In genomic region chr14:97902630-97903029, GRCh38 we compare ENCODE assay signal across 17 cellular contexts.
DNase-seq lines count a peak whose midpoint lies in the region; ATAC-seq, FAIRE-seq and TF ChIP-seq lines count a peak whose summit lies in the region.
"Had no signal": no experiment of that assay in that cellular context is flagged by ENCODE, and none has a peak within 500 bp of the region (broad histone marks: within the 10 kb centered on the region; RNA-seq: fewer than 3 reads in every experiment).

No MANE protein-coding gene starts in this region.

- FAIRE-seq in HepG2 (lab: Jason Lieb, UNC) (no peak), keratinocyte (lab: Jason Lieb, UNC) (peak; percentile 36)
- FAIRE-seq: H54 had no signal

- H3K36me3 ChIP-seq in HepG2 (replicated peaks in 1 of 2; ENCODE audit: control insufficient read depth in 1 of 2, insufficient read depth in 2 of 2, low read length in 2 of 2): no peaks in the 10 kb centered on the region
- H3K36me3 ChIP-seq in right lobe of liver: no peaks in the 10 kb centered on the region
- H3K36me3 ChIP-seq in mammary epithelial cell (ENCODE audit: insufficient read depth, low read length): no peaks in the 10 kb centered on the region
- H3K36me3 ChIP-seq in keratinocyte (ENCODE audit: control insufficient read depth in 2 of 2, extremely low read depth in 1 of 2, insufficient read depth in 2 of 2, low read length in 2 of 2): no peaks in the 10 kb centered on the region
- H3K36me3 ChIP-seq: BLaER1 had no signal

- no peak for ATAC-seq in HepG2
- no peak for ATAC-seq in right lobe of liver
- ATAC-seq: GM23338 had no signal

- TF ChIP-seq EP300 in HepG2 (IDR thresholded peaks at IDR 0.05; ENCODE audit: low read depth in 2 of 2, low read length in 2 of 2) (no peak), HepG2 (CRISPR knock-in tag; IDR thresholded peaks at IDR 0.05; ENCODE audit: borderline replicate concordance) (no peak)

- TF ChIP-seq CTCF in HepG2 (CRISPR knock-in tag; IDR thresholded peaks at IDR 0.05) (no peak), right lobe of liver (IDR thresholded peaks at IDR 0.05) (no peak), mammary epithelial cell (conservative IDR thresholded peaks at IDR 0.05 in 1 of 2, IDR thresholded peaks at IDR 0.05 in 1 of 2; ENCODE audit: extremely low read depth in 1 of 2, insufficient read depth in 1 of 2, low read depth in 1 of 2, low read length in 2 of 2) (no peak), keratinocyte (optimal IDR thresholded peaks at IDR 0.05 in 1 of 3, IDR thresholded peaks at IDR 0.05 in 1 of 3, conservative IDR thresholded peaks at IDR 0.05 in 1 of 3; ENCODE audit: extremely low read depth in 1 of 3, insufficient read depth in 2 of 3, low read length in 3 of 3) (no peak)

- H3K27me3 ChIP-seq in HepG2 (ENCODE audit: control insufficient read depth in 1 of 2, insufficient read depth in 2 of 2, low read length in 2 of 2): no peaks in the 10 kb centered on the region
- H3K27me3 ChIP-seq in right lobe of liver: no peaks in the 10 kb centered on the region
- H3K27me3 ChIP-seq in mammary epithelial cell (ENCODE audit: insufficient read depth, low read length): no peaks in the 10 kb centered on the region
- no peaks in the 10 kb centered on the region for H3K27me3 ChIP-seq in keratinocyte (ENCODE audit: control insufficient read depth, extremely low read depth, insufficient read depth, low read length)
- H3K27me3 ChIP-seq: BLaER1 had no signal

- H2AFZ ChIP-seq in HepG2 (ENCODE audit: low read length): no peak overlapping the region
- H2AFZ ChIP-seq in mammary epithelial cell (ENCODE audit: low read depth, low read length): no peak overlapping the region
- no peak overlapping the region for H2AFZ ChIP-seq in keratinocyte (ENCODE audit: control insufficient read depth, low read length)
- H2AFZ ChIP-seq: GM23338 had no signal

- TF ChIP-seq POLR2A in HepG2 (IDR thresholded peaks at IDR 0.05; ENCODE audit: insufficient read depth in 1 of 2, low read depth in 2 of 2, low read length in 2 of 2) (no peak), right lobe of liver (IDR thresholded peaks at IDR 0.05) (no peak)

- H3K4me1 ChIP-seq in HepG2 (ENCODE audit: insufficient read depth, low read length) (no peaks in the 10 kb centered on the region), right lobe of liver (no peaks in the 10 kb centered on the region), mammary epithelial cell (ENCODE audit: insufficient read depth, low read length) (no peaks in the 10 kb centered on the region), keratinocyte (ENCODE audit: control insufficient read depth, extremely low read depth, insufficient read depth, low read length) (peaks cover 9% of the 10 kb centered on the region)
- H3K4me1 ChIP-seq: BLaER1 had no signal

- BruUV-seq in HepG2 (replicated peaks; lab: Mats Ljungman, UMichigan) (no TSS peak), mammary epithelial cell (replicated peaks; lab: Mats Ljungman, UMichigan) (no TSS peak)

- no peaks in the 10 kb centered on the region for H4K20me1 ChIP-seq in HepG2 (ENCODE audit: insufficient read depth, low read length)
- no peaks in the 10 kb centered on the region for H4K20me1 ChIP-seq in mammary epithelial cell (ENCODE audit: insufficient read depth, low read length)
- no peaks in the 10 kb centered on the region for H4K20me1 ChIP-seq in keratinocyte (ENCODE audit: control insufficient read depth, extremely low read depth, insufficient read depth, low read length)
- H4K20me1 ChIP-seq: BLaER1 had no signal

- DNase-seq in HepG2 (ENCODE audit: low spot score) (no peak), right lobe of liver (no peak), mammary epithelial cell (peak; percentile 5), epithelial cell of prostate (ENCODE audit: low read depth, low spot score) (peak; percentile 22), keratinocyte (ENCODE audit: low read depth, low spot score) (peak; percentile 32), anterior cingulate cortex (lab: John Stamatoyannopoulos, UW) (no peak), HUDEP-2 (lab: John Stamatoyannopoulos, UW; ENCODE audit: unreplicated experiment in 76 of 76) (no peak), UCSD-AML1 (lab: John Stamatoyannopoulos, UW; ENCODE audit: unreplicated experiment) (no peak)
- DNase-seq: 8988T; CD4-positive, alpha-beta memory T cell; DMS153; DMS79 treated with DMSO at 0.1 percent for 48 hours; GF-D8; HCEC 1CT had no signal

- in situ Hi-C loops in HepG2 (cut with HindIII; ENCODE audit: extremely low pct_ligation_motif_present, low pct_unique_long_range_greater_than_20kb): no loop called here
- in situ Hi-C loops in mammary epithelial cell (cut with MboI; ENCODE audit: low sequenced_read_pairs in 2 of 2): no loop called here

- intact Hi-C loops in HepG2 (cut with micrococcal nuclease; ENCODE audit: unreplicated experiment): no loop called here
- intact Hi-C loops in right lobe of liver (cut with DNase I): no loop called here
- intact Hi-C loops in mammary epithelial cell (cut with micrococcal nuclease): no loop called here

- WGBS in HepG2 (ENCODE audit: low lambda C conversion rate): 0% methylated on average over 1 of the region's 1 CpG
- 44% methylated on average over 1 of the region's 1 CpG for WGBS in right lobe of liver (ENCODE audit: insufficient coverage, low coverage, low lambda C conversion rate, missing lambda C conversion rate)
- 71% methylated on average over 1 of the region's 1 CpG for WGBS in mammary epithelial cell (ENCODE audit: low coverage, missing lambda C conversion rate)

- dilution Hi-C loops in mammary epithelial cell (cut with HindIII; ENCODE audit: low sequenced_read_pairs) (no loop called here), keratinocyte (cut with MboI; ENCODE audit: extremely low pct_ligation_motif_present, low sequenced_read_pairs) (no loop called here)

- H3K4me3 ChIP-seq in HepG2 (replicated peaks in 1 of 3; ENCODE audit: insufficient read depth in 1 of 3, low read depth in 2 of 3, low read length in 3 of 3): no peak overlapping the region
- no peak overlapping the region for H3K4me3 ChIP-seq in right lobe of liver
- no peak overlapping the region for H3K4me3 ChIP-seq in mammary epithelial cell (replicated peaks in 1 of 3; ENCODE audit: insufficient read depth in 1 of 3, low read depth in 2 of 3, low read length in 3 of 3)
- no peak overlapping the region for H3K4me3 ChIP-seq in keratinocyte (ENCODE audit: control insufficient read depth in 2 of 3, extremely low read depth in 1 of 3, insufficient read depth in 2 of 3, low read depth in 1 of 3, low read length in 3 of 3)
- H3K4me3 ChIP-seq: BLaER1, GM23338 had no signal

- no peaks in the 10 kb centered on the region for H3K9me1 ChIP-seq in keratinocyte (ENCODE audit: control insufficient read depth, extremely low read depth, insufficient read depth, low read length)

- CTCF ChIA-PET in HepG2 (lab: Yijun Ruan, JAX; ENCODE audit: low intra/inter-chr PET ratio, low total read pairs) (no interaction called here), mammary epithelial cell (lab: Charles Lee; ENCODE audit: low non-redundant PET) (no interaction called here)

- H3K9me3 ChIP-seq in HepG2 (ENCODE audit: low read length) (peaks cover 76% of the 10 kb centered on the region), right lobe of liver (no peaks in the 10 kb centered on the region), mammary epithelial cell (replicated peaks; ENCODE audit: insufficient read depth, low read length) (peaks cover 3% of the 10 kb centered on the region), keratinocyte (ENCODE audit: control insufficient read depth, low read depth, low read length) (no peaks in the 10 kb centered on the region)
- H3K9me3 ChIP-seq: BLaER1 had no signal

- H3K27ac ChIP-seq in HepG2 (ENCODE audit: extremely low read length, insufficient read depth, low read length) (no peak overlapping the region), right lobe of liver (no peak overlapping the region), mammary epithelial cell (ENCODE audit: insufficient read depth, low read depth, low read length) (no peak overlapping the region), epithelial cell of prostate (peak overlapping the region; percentile 64), keratinocyte (ENCODE audit: control insufficient read depth, insufficient read depth, low read length) (peak overlapping the region; percentile 48)
- H3K27ac ChIP-seq: BLaER1 had no signal

- POLR2A ChIA-PET in HepG2 (lab: Yijun Ruan, JAX): no interaction called here

- H3K9ac ChIP-seq in HepG2 (ENCODE audit: insufficient read depth, low read depth, low read length) (no peak overlapping the region), mammary epithelial cell (ENCODE audit: insufficient read depth, low read length) (no peak overlapping the region), keratinocyte (ENCODE audit: control insufficient read depth, extremely low read depth, insufficient read depth, low read length) (no peak overlapping the region)
- H3K9ac ChIP-seq: BLaER1 had no signal

- H3K79me2 ChIP-seq in HepG2 (ENCODE audit: insufficient read depth, low read length) (no peaks in the 10 kb centered on the region), mammary epithelial cell (ENCODE audit: insufficient read depth, low read length) (no peaks in the 10 kb centered on the region), keratinocyte (ENCODE audit: control insufficient read depth, insufficient read depth, low read length) (no peaks in the 10 kb centered on the region)

- H3K4me2 ChIP-seq in HepG2 (ENCODE audit: low read depth, low read length) (no peak overlapping the region), mammary epithelial cell (ENCODE audit: insufficient read depth, low read depth, low read length) (no peak overlapping the region), keratinocyte (ENCODE audit: control insufficient read depth, extremely low read depth, insufficient read depth, low read depth, low read length) (no peak overlapping the region)
- H3K4me2 ChIP-seq: BLaER1, GM23338 had no signal

- no peak for TF ChIP-seq RAD21 in HepG2 (CRISPR knock-in tag; IDR thresholded peaks at IDR 0.05)

TF ChIP-seq in HepG2, 621 proteins besides CTCF, POLR2A, EP300 and RAD21:
- TF ChIP-seq NR1H2 (CRISPR knock-in tag; IDR thresholded peaks at IDR 0.05; ENCODE audit: borderline replicate concordance, low read depth) (no peak), ATF7 (IDR thresholded peaks at IDR 0.05) (peak; percentile 67), ATF7 (CRISPR knock-in tag; IDR thresholded peaks at IDR 0.05) (no peak), ISL2 (CRISPR knock-in tag; IDR thresholded peaks at IDR 0.05) (no peak)

Comparison
In these comparisons a context has a peak if more than half of its experiments do, and no peak if none do; other contexts are left out.
1. DNase-seq: peak in mammary epithelial cell (single experiment), epithelial cell of prostate (single experiment) and keratinocyte (single experiment); none in HepG2 (single experiment), right lobe of liver (0 of 3), anterior cingulate cortex (0 of 58), HUDEP-2 (0 of 76) and UCSD-AML1 (single experiment).
2. H3K27ac ChIP-seq: peak in epithelial cell of prostate (single experiment) and keratinocyte (single experiment); none in HepG2 (single experiment), right lobe of liver (0 of 3) and mammary epithelial cell (single experiment).